ENCODE assay signal across 27 cellular contexts in the genomic region with DNA sequence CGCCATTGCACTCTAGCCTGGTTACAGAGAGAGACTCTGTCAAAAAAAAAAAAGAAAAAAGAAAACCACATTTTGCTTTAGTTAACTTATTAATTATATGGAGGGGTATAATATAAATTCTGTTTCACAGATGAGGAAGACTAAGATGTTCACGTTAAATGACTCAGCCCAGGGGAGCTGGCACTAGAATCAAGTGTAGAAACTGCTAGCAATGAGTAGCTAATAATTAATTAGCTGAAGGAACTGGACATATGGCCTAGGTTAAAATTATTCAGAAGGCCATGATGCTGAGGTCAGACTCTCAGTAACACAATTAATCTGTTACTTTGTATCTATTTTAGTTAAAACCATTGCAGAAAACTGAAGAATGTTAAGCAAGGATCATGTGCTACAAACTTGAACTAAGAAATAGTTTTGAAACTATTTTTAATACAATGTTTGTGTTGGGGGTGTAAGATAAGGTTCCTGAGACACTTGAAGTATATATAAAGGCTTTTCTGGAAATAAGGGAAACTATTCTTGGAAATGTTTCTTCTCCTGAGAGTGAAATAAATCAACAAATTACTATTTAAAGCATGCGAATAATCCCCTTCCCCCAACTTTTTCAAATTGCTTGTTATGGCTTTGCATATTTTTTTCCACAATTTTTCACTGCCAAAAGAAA.
"Had no signal": no experiment of that assay in that cellular context is flagged by ENCODE, and none has a peak within 500 bp of the region (broad histone marks: within the 10 kb centered on the region; RNA-seq: fewer than 3 reads in every experiment).

No MANE protein-coding gene starts in this region.

- ATAC-seq: activated T-cell treated with anti-CD3 and anti-CD28 coated beads, Interleukin-2, amount 50 U/mL, for 72 hours had no signal

- DNase-seq: activated CD4-positive, alpha-beta memory T cell treated with anti-CD3 and anti-CD28 coated beads, Interleukin-2, amount 10 ng/mL, durations not matched to agents 7 days and 5 days; activated CD4-positive, alpha-beta T cell treated with anti-CD3 and anti-CD28 coated beads, Interleukin-2, amount 50 U/mL, for 1 hour; activated CD4-positive, CD25-positive, alpha-beta regulatory T cell; activated CD8-positive, alpha-beta memory T cell treated with anti-CD3 and anti-CD28 coated beads, Interleukin-2, amount 50 U/mL, for 4 hours; activated gamma-delta T cell treated with Interleukin-2 at 50 U/mL for 16 hours; activated naive CD4-positive, alpha-beta T cell treated with anti-CD3 and anti-CD28 coated beads, Interleukin-2, amount 10 ng/mL, durations not matched to agents 7 days and 5 days; activated naive CD8-positive, alpha-beta T cell treated with anti-CD3 and anti-CD28 coated beads for 36 hours; activated T-cell treated with anti-CD3 and anti-CD28 coated beads, Interleukin-2, amount 50 U/mL, for 72 hours; MG63; NCI-H1092 treated with DMSO at 0.1 percent for 48 hours; NCI-H1417 treated with DMSO at 0.1 percent for 48 hours; NCI-H1694; NCI-H2029; NCI-H2107; NCI-H2171 treated with DMSO at 0.1 percent for 48 hours; NCI-H226; NCI-H526; NCI-H774; Peyer's patch; Right ventricle myocardium superior; SJCRH30; SK-N-SH; T-helper 1 cell had no signal

- H3K36me3 ChIP-seq: MG63, Peyer's patch, SJCRH30 had no signal

- H3K4me3 ChIP-seq: MG63, Peyer's patch, SJCRH30 had no signal

- H3K9ac ChIP-seq: SK-N-SH had no signal

- H3K4me1 ChIP-seq: Peyer's patch, SJCRH30 had no signal

- H3K4me2 ChIP-seq: SK-N-SH had no signal

- H3K36me3 Mint-ChIP-seq: activated naive CD4-positive, alpha-beta T cell treated with anti-CD3 and anti-CD28 coated beads, Interleukin-2, amount 10 ng/mL, durations not matched to agents 7 days and 5 days; activated naive CD8-positive, alpha-beta T cell treated with anti-CD3 and anti-CD28 coated beads for 36 hours; brain had no signal

- H3K27me3 ChIP-seq: MG63, Peyer's patch, SJCRH30 had no signal

- H3K27me3 Mint-ChIP-seq: activated CD4-positive, alpha-beta memory T cell treated with anti-CD3 and anti-CD28 coated beads, Interleukin-2, amount 10 ng/mL, durations not matched to agents 7 days and 5 days; activated naive CD4-positive, alpha-beta T cell treated with anti-CD3 and anti-CD28 coated beads, Interleukin-2, amount 10 ng/mL, durations not matched to agents 7 days and 5 days; activated naive CD8-positive, alpha-beta T cell treated with anti-CD3 and anti-CD28 coated beads for 36 hours; brain had no signal

- H3K4me3 Mint-ChIP-seq: activated CD4-positive, alpha-beta memory T cell treated with anti-CD3 and anti-CD28 coated beads, Interleukin-2, amount 10 ng/mL, durations not matched to agents 7 days and 5 days; activated naive CD4-positive, alpha-beta T cell treated with anti-CD3 and anti-CD28 coated beads, Interleukin-2, amount 10 ng/mL, durations not matched to agents 7 days and 5 days; activated naive CD8-positive, alpha-beta T cell treated with anti-CD3 and anti-CD28 coated beads for 36 hours; activated T-cell treated with anti-CD3 and anti-CD28 coated beads, Interleukin-2, amount 50 U/mL, for 72 hours; brain had no signal

- H3K27ac ChIP-seq: Peyer's patch, RWPE1, SJCRH30, VCaP had no signal

- H3K9me3 Mint-ChIP-seq: brain had no signal

- H3K27ac Mint-ChIP-seq: activated CD4-positive, alpha-beta memory T cell treated with anti-CD3 and anti-CD28 coated beads, Interleukin-2, amount 10 ng/mL, durations not matched to agents 7 days and 5 days; activated naive CD4-positive, alpha-beta T cell treated with anti-CD3 and anti-CD28 coated beads, Interleukin-2, amount 10 ng/mL, durations not matched to agents 7 days and 5 days; activated naive CD8-positive, alpha-beta T cell treated with anti-CD3 and anti-CD28 coated beads for 36 hours; activated T-cell treated with anti-CD3 and anti-CD28 coated beads, Interleukin-2, amount 50 U/mL, for 72 hours; activated T-helper 2 cell treated with anti-CD3 and anti-CD28 coated beads, Interferon-gamma antibody, Interleukin-2, Interleukin-4, amounts not matched to agents 10 μg/mL and 5 μg/mL and 100 μg/mL, durations not matched to agents 14 hours and 24 hours and 36 hours; brain had no signal

- H3K9me3 ChIP-seq: MG63, Peyer's patch, SJCRH30, SK-N-SH had no signal

- H3K4me1 Mint-ChIP-seq: activated CD4-positive, alpha-beta memory T cell treated with anti-CD3 and anti-CD28 coated beads, Interleukin-2, amount 10 ng/mL, durations not matched to agents 7 days and 5 days; activated naive CD4-positive, alpha-beta T cell treated with anti-CD3 and anti-CD28 coated beads, Interleukin-2, amount 10 ng/mL, durations not matched to agents 7 days and 5 days; activated naive CD8-positive, alpha-beta T cell treated with anti-CD3 and anti-CD28 coated beads for 36 hours; brain had no signal
